In genomic region chr3:110138966-110139555, GRCh38 we compare ENCODE assay signal across 27 cellular contexts.
A peak's percentile ranks its signal among the peaks of the same experiment; 100 is the strongest.
DNase-seq lines count a peak whose midpoint lies in the region; FAIRE-seq and TF ChIP-seq lines count a peak whose summit lies in the region.
"Had no signal": no experiment of that assay in that cellular context is flagged by ENCODE, and none has a peak within 500 bp of the region (broad histone marks: within the 10 kb centered on the region; RNA-seq: fewer than 3 reads in every experiment).

No MANE protein-coding gene starts in this region.

- no peak overlapping the region for H2BK120ac ChIP-seq in H1 (replicated peaks; ENCODE audit: low read depth, low read length)

- H3K9ac ChIP-seq in H1 (replicated peaks in 1 of 4; ENCODE audit: extremely low read depth in 1 of 4, low read depth in 3 of 4, low read length in 3 of 4) = no peak overlapping the region
- H3K9ac ChIP-seq: KMS-11, parathyroid adenoma had no signal

- H2BK15ac ChIP-seq in H1 (ENCODE audit: low read length) = no peak overlapping the region

- H3K27me3 ChIP-seq in H1 (replicated peaks in 1 of 4; ENCODE audit: control insufficient read depth in 3 of 4, extremely low read depth in 1 of 4, insufficient read depth in 3 of 4, low read length in 3 of 4) = no peaks in the 10 kb centered on the region
- no peaks in the 10 kb centered on the region for H3K27me3 ChIP-seq in thyroid gland
- H3K27me3 ChIP-seq: brain microvascular endothelial cell had no signal

- CTCF ChIA-PET in H1 (lab: Charles Lee; ENCODE audit: partially characterized antibody) = no interaction called here

- 80% methylated on average over 5 of the region's 5 CpGs; no CpG with 5 or more reads in 1 of the 2 experiments for WGBS in H1 (ENCODE audit: extremely low coverage in 1 of 2, insufficient coverage in 1 of 2, insufficient read length in 1 of 2, insufficient replicate concordance in 2 of 2, low coverage in 1 of 2, low lambda C conversion rate in 2 of 2, missing lambda C conversion rate in 1 of 2), 2 experiments
- 28 to 33% methylated on average over 5 of the region's 5 CpGs for WGBS in thyroid gland, 2 donors

- H3K4me1 ChIP-seq in H1 (replicated peaks in 1 of 4; ENCODE audit: control insufficient read depth in 3 of 4, insufficient read depth in 4 of 4, low read length in 3 of 4) (peaks cover 0 to 2% (median 0%) of the 10 kb centered on the region in 4 experiments; a peak in 1 of 7 replicates), thyroid gland (peaks cover 17 to 20% of the 10 kb centered on the region in 2 donors)
- H3K4me1 ChIP-seq: parathyroid adenoma had no signal

- no peak overlapping the region for H2BK5ac ChIP-seq in H1 (ENCODE audit: low read depth, low read length)

- H3K79me2 ChIP-seq in H1 (ENCODE audit: control insufficient read depth in 1 of 2, insufficient read depth in 2 of 2, low read length in 2 of 2) = no peaks in the 10 kb centered on the region
- H3K79me2 ChIP-seq: parathyroid adenoma had no signal

- no peak for TF ChIP-seq EP300 in H1 (IDR thresholded peaks at IDR 0.05; ENCODE audit: borderline replicate concordance in 1 of 2, low read depth in 2 of 2, low read length in 2 of 2)

- H4K8ac ChIP-seq in H1 (ENCODE audit: extremely low read depth, insufficient read depth, low read length) = no peak overlapping the region

- no peak overlapping the region for H2AK5ac ChIP-seq in H1 (ENCODE audit: low read depth, low read length)

- 0 out of 2 replicates have a peak overlapping the region, but pooled peaks have one; percentile 16 for H2AFZ ChIP-seq in H1 (ENCODE audit: low read length)
- H2AFZ ChIP-seq: parathyroid adenoma had no signal

- TF ChIP-seq RAD21 in H1 (IDR thresholded peaks at IDR 0.05 in 1 of 2, conservative IDR thresholded peaks at IDR 0.05 in 1 of 2; ENCODE audit: low read depth in 2 of 2, low read length in 2 of 2) = no peak

- DNase-seq in NCI-H1417 (lab: John Stamatoyannopoulos, UW) (peak in 2 of 3 experiments; percentile 32 to 97), NCI-H1417 treated with DMSO at 0.1 percent for 48 hours (lab: John Stamatoyannopoulos, UW) (no peak), NCI-H187 (lab: John Stamatoyannopoulos, UW) (peak; percentile 76 to 87), H1 (ENCODE audit: low read depth in 1 of 2, low spot score in 2 of 2) (no peak), thyroid gland (peak; percentile 61 to 68), NCI-H1694 treated with DMSO at 0.1 percent for 48 hours (lab: John Stamatoyannopoulos, UW) (no peak), cerebellum (ENCODE audit: low spot score) (no peak), SIG-M5 (lab: John Stamatoyannopoulos, UW) (no peak)
- DNase-seq: activated CD4-positive, alpha-beta memory T cell treated with anti-CD3 and anti-CD28 coated beads, Interleukin-2, amount 10 ng/mL, durations not matched to agents 7 days and 5 days; activated CD8-positive, alpha-beta memory T cell treated with anti-CD3 and anti-CD28 coated beads, Interleukin-2, amount 50 U/mL, for 48 hours; activated naive CD4-positive, alpha-beta T cell treated with anti-CD3 and anti-CD28 coated beads, Interleukin-2, amount 10 ng/mL, durations not matched to agents 7 days and 5 days; brain microvascular endothelial cell; H7; hippocampal formation; left colon; mesenchymal stem cell; MM.1S; NCI-H146; NCI-H2171 treated with DMSO at 0.1 percent for 48 hours; NCI-H69; nephron progenitor cell; stimulated activated naive CD4-positive, alpha-beta T cell had no signal

- no peak overlapping the region for H3K23ac ChIP-seq in H1 (ENCODE audit: insufficient read length)

- FAIRE-seq in H1 (lab: Jason Lieb, UNC) = no peak
- FAIRE-seq: A204.1, GM12891 had no signal

- H4K5ac ChIP-seq in H1 (ENCODE audit: insufficient read length, low read depth, low read length) = no peak overlapping the region

- no peak for TF ChIP-seq CTCF in H1 (IDR thresholded peaks at IDR 0.05; ENCODE audit: control extremely low read depth in 1 of 3, insufficient read depth in 1 of 3, low read depth in 1 of 3, low read length in 3 of 3)
- no peak for TF ChIP-seq CTCF in thyroid gland (IDR thresholded peaks at IDR 0.05)

- intact Hi-C loops in thyroid gland (cut with DNase I) = no loop called here

- H3K9me3 ChIP-seq in H1 (ENCODE audit: insufficient read depth in 2 of 2, low read depth in 1 of 2, low read length in 1 of 2) = no peaks in the 10 kb centered on the region
- H3K9me3 ChIP-seq in thyroid gland = no peaks in the 10 kb centered on the region

- no peak overlapping the region for H3K18ac ChIP-seq in H1 (ENCODE audit: extremely low read depth, low read length)

- POLR2A ChIA-PET in H1 (lab: Charles Lee; ENCODE audit: partially characterized antibody) = no interaction called here

- H3K79me1 ChIP-seq in H1 (ENCODE audit: low read depth, low read length) = no peaks in the 10 kb centered on the region

- no peak overlapping the region for H2BK12ac ChIP-seq in H1 (ENCODE audit: low read depth, low read length)

- no peak overlapping the region for H2BK20ac ChIP-seq in H1 (ENCODE audit: low read length)

- no peak overlapping the region for H3K56ac ChIP-seq in H1 (replicated peaks; ENCODE audit: insufficient read length, low read depth, low read length)

- H3K27ac ChIP-seq in H1 (ENCODE audit: low read depth, low read length) = no peak overlapping the region
- peak overlapping the region; percentile 14 to 36 (median 21) for H3K27ac ChIP-seq in thyroid gland
- H3K27ac ChIP-seq: brain microvascular endothelial cell, KMS-11, parathyroid adenoma had no signal

- no peak overlapping the region for H3K4ac ChIP-seq in H1 (replicated peaks; ENCODE audit: insufficient read length, low read depth, low read length)

- no peak overlapping the region for H3K4me2 ChIP-seq in H1 (ENCODE audit: insufficient read depth in 1 of 2, low read depth in 2 of 2, low read length in 2 of 2)
- H3K4me2 ChIP-seq: KMS-11, smooth muscle cell had no signal

- no peak for TF ChIP-seq POLR2A in H1 (IDR thresholded peaks at IDR 0.05; ENCODE audit: control extremely low read depth in 1 of 2, low read depth in 2 of 2, low read length in 2 of 2)
- TF ChIP-seq POLR2A in thyroid gland (IDR thresholded peaks at IDR 0.05) = no peak

- H4K91ac ChIP-seq in H1 (replicated peaks; ENCODE audit: insufficient read length, low read length) = no peak overlapping the region

- H4K20me1 ChIP-seq in H1 (replicated peaks in 1 of 2; ENCODE audit: control insufficient read depth in 1 of 2, insufficient read depth in 2 of 2, low read length in 2 of 2) = no peaks in the 10 kb centered on the region

- H3K36me3 ChIP-seq in H1 (ENCODE audit: control insufficient read depth in 2 of 4, insufficient read depth in 4 of 4, low read length in 3 of 4) (no peaks in the 10 kb centered on the region), thyroid gland (no peaks in the 10 kb centered on the region)
- H3K36me3 ChIP-seq: brain microvascular endothelial cell had no signal

- no peaks in the 10 kb centered on the region for H3K23me2 ChIP-seq in H1 (ENCODE audit: low read depth, low read length)

- no peak overlapping the region for H3K4me3 ChIP-seq in H1 (ENCODE audit: extremely low read depth in 1 of 4, insufficient read depth in 2 of 4, low read depth in 3 of 4, low read length in 4 of 4)
- no peak overlapping the region for H3K4me3 ChIP-seq in thyroid gland (replicated peaks in 1 of 3)
- H3K4me3 ChIP-seq: smooth muscle cell had no signal

- no peak overlapping the region for H3K14ac ChIP-seq in H1 (ENCODE audit: insufficient read length)

TF ChIP-seq in H1, 55 proteins besides CTCF, POLR2A, EP300 and RAD21:
- no peak for TF ChIP-seq ATF3 (IDR thresholded peaks at IDR 0.05; ENCODE audit: insufficient read depth, low read depth, low read length)
- TF ChIP-seq NANOG (IDR thresholded peaks at IDR 0.05; ENCODE audit: insufficient read depth, low read depth, low read length, poor library complexity, severe bottlenecking) = no peak
- TF ChIP-seq BCL11A (IDR thresholded peaks at IDR 0.05; ENCODE audit: low read depth in 2 of 2, low read length in 2 of 2) = no peak
- TF ChIP-seq CEBPB (IDR thresholded peaks at IDR 0.05; ENCODE audit: low read depth, low read length) = no peak
- no peak for TF ChIP-seq EZH2 (IDR thresholded peaks at IDR 0.05; ENCODE audit: low read depth, low read length, severe bottlenecking)
- no peak for TF ChIP-seq SP1 (IDR thresholded peaks at IDR 0.05; ENCODE audit: low read depth, low read length)
- TF ChIP-seq SUZ12 (IDR thresholded peaks at IDR 0.05; ENCODE audit: low read length) = no peak
- no peak for TF ChIP-seq MAFK (IDR thresholded peaks at IDR 0.05; ENCODE audit: low read depth, low read length)
- TF ChIP-seq SP4 (IDR thresholded peaks at IDR 0.05; ENCODE audit: low read length) = no peak
- TF ChIP-seq HDAC6 (IDR thresholded peaks at IDR 0.05; ENCODE audit: low read depth, low read length) = no peak
- no peak for TF ChIP-seq GABPA (IDR thresholded peaks at IDR 0.05; ENCODE audit: borderline replicate concordance, insufficient read depth, low read length)
- no peak for TF ChIP-seq BACH1 (IDR thresholded peaks at IDR 0.05; ENCODE audit: low read length)
- TF ChIP-seq EGR1 (IDR thresholded peaks at IDR 0.05; ENCODE audit: borderline replicate concordance, low read depth, low read length) = no peak
- no peak for TF ChIP-seq RFX5 (IDR thresholded peaks at IDR 0.05; ENCODE audit: borderline replicate concordance, low read depth, low read length)
- TF ChIP-seq RBBP5 (IDR thresholded peaks at IDR 0.05; ENCODE audit: borderline replicate concordance, low read depth, low read length) = no peak
- TF ChIP-seq TBP (IDR thresholded peaks at IDR 0.05; ENCODE audit: low read depth, low read length) = no peak
- TF ChIP-seq, protein P1, sequence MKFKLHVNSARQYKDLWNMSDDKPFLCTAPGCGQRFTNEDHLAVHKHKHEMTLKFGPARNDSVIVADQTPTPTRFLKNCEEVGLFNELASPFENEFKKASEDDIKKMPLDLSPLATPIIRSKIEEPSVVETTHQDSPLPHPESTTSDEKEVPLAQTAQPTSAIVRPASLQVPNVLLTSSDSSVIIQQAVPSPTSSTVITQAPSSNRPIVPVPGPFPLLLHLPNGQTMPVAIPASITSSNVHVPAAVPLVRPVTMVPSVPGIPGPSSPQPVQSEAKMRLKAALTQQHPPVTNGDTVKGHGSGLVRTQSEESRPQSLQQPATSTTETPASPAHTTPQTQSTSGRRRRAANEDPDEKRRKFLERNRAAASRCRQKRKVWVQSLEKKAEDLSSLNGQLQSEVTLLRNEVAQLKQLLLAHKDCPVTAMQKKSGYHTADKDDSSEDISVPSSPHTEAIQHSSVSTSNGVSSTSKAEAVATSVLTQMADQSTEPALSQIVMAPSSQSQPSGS (IDR thresholded peaks at IDR 0.05; ENCODE audit: low read length) = no peak
TF ChIP-seq in H1: peak in this region for 0.

Comparison
In these comparisons a context has a peak if more than half of its experiments do, and no peak if none do; other contexts are left out.
1. DNase-seq: peak in NCI-H1417 (2 of 3), NCI-H187 (2 of 2) and thyroid gland (2 of 2); none in NCI-H1417 treated with DMSO at 0.1 percent for 48 hours (single experiment), H1 (0 of 2), NCI-H1694 treated with DMSO at 0.1 percent for 48 hours (single experiment), cerebellum (single experiment) and SIG-M5 (single experiment).